Comparison of ENCODE assay signal across 3 cellular contexts in the genomic region with DNA sequence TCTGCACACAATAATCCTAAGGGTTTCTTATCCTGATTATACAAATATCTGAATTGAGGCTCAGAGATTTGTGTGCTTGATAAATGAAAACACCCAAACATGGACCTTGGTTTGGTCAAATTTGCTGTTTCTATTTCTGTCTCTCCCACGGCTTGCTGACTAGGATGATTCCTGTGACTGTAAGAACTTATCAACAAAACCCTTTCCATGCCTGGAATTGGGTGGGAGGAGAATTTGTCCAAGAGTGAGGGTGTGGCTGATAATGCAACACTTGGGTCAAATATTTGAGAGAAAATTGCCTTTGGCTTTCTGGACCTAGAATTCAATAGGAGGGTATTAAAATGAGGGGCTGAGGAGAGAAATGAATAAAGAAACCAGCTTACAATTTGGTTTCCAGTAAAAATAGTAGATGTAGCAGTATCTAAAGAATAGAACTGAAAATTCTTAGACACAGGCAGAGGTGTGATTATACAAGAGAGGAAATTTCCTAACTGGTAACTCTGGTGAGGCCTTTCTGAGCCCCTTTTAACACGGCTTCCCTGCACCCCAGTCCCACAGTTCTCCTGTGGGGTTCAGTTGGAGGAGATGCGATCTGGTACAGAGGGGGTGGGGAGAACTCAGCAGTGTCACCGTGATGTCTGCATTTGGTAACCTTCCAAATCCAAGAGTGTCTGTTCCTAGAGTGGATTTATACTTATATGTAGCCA.
TF ChIP-seq lines count a peak whose summit lies in the region.

No MANE protein-coding gene starts in this region.

TF ChIP-seq in HEK293, 187 proteins besides CTCF, POLR2A, EP300 and RAD21:
- TF ChIP-seq ZFHX2 (tag by site-specific recombination; conservative IDR thresholded peaks at IDR 0.05) = peak; percentile 53
- no peak for TF ChIP-seq KLF10 (tag by site-specific recombination; IDR thresholded peaks at IDR 0.05)

TF ChIP-seq in K562, 482 proteins besides CTCF, POLR2A, EP300 and RAD21:
- TF ChIP-seq KLF16 (IDR thresholded peaks at IDR 0.05) (no peak), NFIC (IDR thresholded peaks at IDR 0.05) (0 out of 2 replicates have a peak, but pooled peaks have one; percentile 27)

TF ChIP-seq in H1, 55 proteins besides CTCF, POLR2A, EP300 and RAD21:
- TF ChIP-seq NANOG (IDR thresholded peaks at IDR 0.05; ENCODE audit: insufficient read depth, low read depth, low read length, poor library complexity, severe bottlenecking) (no peak), CBX5 (IDR thresholded peaks at IDR 0.05; ENCODE audit: low read depth, low read length) (no peak), TAF7 (optimal IDR thresholded peaks at IDR 0.05; ENCODE audit: borderline replicate concordance, low read depth, low read length) (no peak), POU5F1 (IDR thresholded peaks at IDR 0.05; ENCODE audit: low read depth, low read length) (no peak), BACH1 (IDR thresholded peaks at IDR 0.05; ENCODE audit: low read length) (no peak), CHD1 (IDR thresholded peaks at IDR 0.05; ENCODE audit: low read depth, low read length) (no peak), SRF (IDR thresholded peaks at IDR 0.05; ENCODE audit: low read depth, low read length) (no peak), TEAD4 (IDR thresholded peaks at IDR 0.05; ENCODE audit: low read depth, low read length) (no peak)
